ENCODE assay signal across 25 cellular contexts in the genomic region with DNA sequence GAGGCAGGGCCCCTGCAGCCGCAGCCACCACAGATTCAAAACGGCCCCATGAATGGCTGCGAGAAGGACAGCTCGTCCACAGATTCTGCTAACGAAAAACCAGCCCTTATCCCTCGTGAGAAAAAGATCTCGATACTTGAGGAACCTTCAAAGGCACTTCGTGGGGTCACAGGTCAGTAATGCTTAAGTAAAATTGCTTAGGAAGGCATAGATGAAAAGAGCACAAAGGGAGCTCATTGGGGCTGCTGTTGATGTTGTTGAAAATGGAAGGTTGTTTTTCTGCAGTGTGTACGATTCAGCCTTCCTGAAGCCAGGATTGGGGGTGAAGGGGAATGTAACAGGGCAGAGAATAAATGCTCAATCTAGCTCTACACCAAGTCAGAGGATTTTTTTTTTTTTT.
"Had no signal": no experiment of that assay in that cellular context is flagged by ENCODE, and none has a peak within 500 bp of the region (broad histone marks: within the 10 kb centered on the region; RNA-seq: fewer than 3 reads in every experiment).

No MANE protein-coding gene starts in this region.

- H3K27ac Mint-ChIP-seq: effector memory CD8-positive, alpha-beta T cell; memory B cell; mesothelial cell of epicardium; natural killer cell; stimulated activated memory B cell treated with anti-CD40 and anti-IgM and Interleukin-4, amounts not matched to agents 10 μg/mL and 1 μg/mL and 100 μg/mL, for 72 hours; stimulated activated naive CD8-positive, alpha-beta T cell treated with anti-CD3 and anti-CD28 coated beads, Interleukin-15, Interleukin-2, amounts not matched to agents 100 ng/mL and 50 ng/mL, for 24 hours had no signal

- H3K4me3 Mint-ChIP-seq: effector memory CD8-positive, alpha-beta T cell; memory B cell; mesothelial cell of epicardium; natural killer cell; stimulated activated memory B cell treated with anti-CD40 and anti-IgM and Interleukin-4, amounts not matched to agents 10 μg/mL and 1 μg/mL and 100 μg/mL, for 72 hours; stimulated activated naive CD8-positive, alpha-beta T cell treated with anti-CD3 and anti-CD28 coated beads, Interleukin-15, Interleukin-2, amounts not matched to agents 100 ng/mL and 50 ng/mL, for 24 hours had no signal

- H3K27me3 ChIP-seq: foreskin keratinocyte, hepatocyte, spleen, tibial artery, upper lobe of left lung, vagina had no signal

- H3K4me2 ChIP-seq: hepatocyte had no signal

- H3K79me2 ChIP-seq: parathyroid adenoma had no signal

- H3K36me3 Mint-ChIP-seq: memory B cell; natural killer cell; stimulated activated memory B cell treated with anti-CD40 and anti-IgM and Interleukin-4, amounts not matched to agents 10 μg/mL and 1 μg/mL and 100 μg/mL, for 72 hours had no signal

- FAIRE-seq: kidney had no signal

- H3K9me3 ChIP-seq: left ventricle myocardium inferior, lower lobe of right lung, psoas muscle, spleen, tibial artery, upper lobe of left lung, vagina had no signal

- H3K9me3 Mint-ChIP-seq: effector memory CD8-positive, alpha-beta T cell; memory B cell; mesothelial cell of epicardium; natural killer cell; stimulated activated memory B cell treated with anti-CD40 and anti-IgM and Interleukin-4, amounts not matched to agents 10 μg/mL and 1 μg/mL and 100 μg/mL, for 72 hours; stimulated activated naive CD8-positive, alpha-beta T cell treated with anti-CD3 and anti-CD28 coated beads, Interleukin-15, Interleukin-2, amounts not matched to agents 100 ng/mL and 50 ng/mL, for 24 hours had no signal

- DNase-seq: effector memory CD8-positive, alpha-beta T cell; erythroblast; foreskin keratinocyte; head of caudate nucleus; kidney; left cardiac atrium; left ventricle myocardium inferior; lower lobe of right lung; natural killer cell; psoas muscle; retina; spleen; stimulated activated CD4-positive, alpha-beta T cell treated with anti-CD3 and anti-CD28 coated beads, Interleukin-15, amount 100 ng/mL, for 24 hours; stimulated activated CD4-positive, alpha-beta T cell treated with anti-CD3 and anti-CD28 coated beads, Interleukin-1b, Interleukin-23, amount 100 ng/mL, for 48 hours; stimulated activated CD4-positive, alpha-beta T cell treated with anti-CD3 and anti-CD28 coated beads, Interleukin-4, amount 100 ng/mL, for 24 hours; tibial artery had no signal

- H2AFZ ChIP-seq: hepatocyte, parathyroid adenoma had no signal

- ATAC-seq: effector memory CD8-positive, alpha-beta T cell; foreskin keratinocyte; left cardiac atrium; lower lobe of right lung; natural killer cell; psoas muscle; sciatic nerve; stimulated activated memory B cell treated with anti-CD40 and anti-IgM and Interleukin-4, amounts not matched to agents 10 μg/mL and 1 μg/mL and 100 μg/mL, for 72 hours had no signal

- H3K27me3 Mint-ChIP-seq: effector memory CD8-positive, alpha-beta T cell; stimulated activated memory B cell treated with anti-CD40 and anti-IgM and Interleukin-4, amounts not matched to agents 10 μg/mL and 1 μg/mL and 100 μg/mL, for 72 hours; stimulated activated naive CD8-positive, alpha-beta T cell treated with anti-CD3 and anti-CD28 coated beads, Interleukin-15, Interleukin-2, amounts not matched to agents 100 ng/mL and 50 ng/mL, for 24 hours had no signal

- H3K4me1 Mint-ChIP-seq: memory B cell; natural killer cell; stimulated activated memory B cell treated with anti-CD40 and anti-IgM and Interleukin-4, amounts not matched to agents 10 μg/mL and 1 μg/mL and 100 μg/mL, for 72 hours had no signal

- H3K9ac ChIP-seq: parathyroid adenoma had no signal

- H3K4me1 ChIP-seq: left ventricle myocardium inferior, lower lobe of right lung, psoas muscle, spleen, tibial artery, upper lobe of left lung, vagina had no signal

- H3K4me3 ChIP-seq: hepatocyte, left ventricle myocardium inferior, lower lobe of right lung, psoas muscle, spleen, tibial artery, upper lobe of left lung, vagina had no signal

- H3K27ac ChIP-seq: foreskin keratinocyte, hepatocyte, left ventricle myocardium inferior, lower lobe of right lung, parathyroid adenoma, psoas muscle, spleen, tibial artery, upper lobe of left lung, vagina had no signal
